ENCODE assay signal across 22 cellular contexts in genomic region chr13:45702088-45702487, GRCh38. TPM values are rescaled to one million over a fixed set of nuclear protein-coding genes. Genes with fewer than 3 reads are reported as not detected.
DNase-seq lines count a peak whose midpoint lies in the region; ATAC-seq and TF ChIP-seq lines count a peak whose summit lies in the region.
"Had no signal": no experiment of that assay in that cellular context is flagged by ENCODE, and none has a peak within 500 bp of the region (broad histone marks: within the 10 kb centered on the region; RNA-seq: fewer than 3 reads in every experiment).

Gene CBY2 (plus strand): TSS chr13:45702320. CDS start chr13:45702391, 71 bp downstream.

- DNase-seq in right atrium auricular region (ENCODE audit: low spot score) (peak; percentile 16), Right ventricle myocardium inferior (ENCODE audit: missing footprints) (no peak), HFFc6 (no peak), HT-29 (ENCODE audit: low spot score) (no peak), NCI-H446 (lab: John Stamatoyannopoulos, UW) (no peak)
- DNase-seq in activated CD4-positive, alpha-beta memory T cell treated with anti-CD3 and anti-CD28 coated beads, Interleukin-2, amount 10 ng/mL, durations not matched to agents 7 days and 5 days: no peak
- DNase-seq: activated CD4-positive, alpha-beta T cell treated with anti-CD3 and anti-CD28 coated beads, Interleukin-2, amount 50 U/mL, for 4 hours; adrenal gland; DMS 273 treated with DMSO at 0.1 percent for 48 hours; glutamatergic neuron; KBM-7; NCI-H1694; NCI-H226; NCI-H82; nephron progenitor cell; PC-3; sigmoid colon had no signal

- POLR2A ChIA-PET in activated CD4-positive, alpha-beta memory T cell treated with anti-CD3 and anti-CD28 coated beads, Interleukin-2, amount 10 ng/mL, durations not matched to agents 7 days and 5 days (lab: Charles Lee): no interaction called here

- H3K36me3 ChIP-seq in right atrium auricular region: no peaks in the 10 kb centered on the region
- H3K36me3 ChIP-seq: adrenal gland, sigmoid colon had no signal

- no peak for ATAC-seq in Right ventricle myocardium inferior
- ATAC-seq: GM23338, PC-3 had no signal

- H3K4me3 ChIP-seq in right atrium auricular region: no peak within 1 kb of the TSS
- H3K4me3 ChIP-seq: adrenal gland, GM23338, sigmoid colon had no signal

- H3K4me3 Mint-ChIP-seq in activated CD4-positive, alpha-beta memory T cell treated with anti-CD3 and anti-CD28 coated beads, Interleukin-2, amount 10 ng/mL, durations not matched to agents 7 days and 5 days: no peak within 1 kb of the TSS
- H3K4me3 Mint-ChIP-seq in HFFc6: no peak within 1 kb of the TSS
- H3K4me3 Mint-ChIP-seq: GM23338, nephron progenitor cell had no signal

- H3K27me3 Mint-ChIP-seq in activated CD4-positive, alpha-beta memory T cell treated with anti-CD3 and anti-CD28 coated beads, Interleukin-2, amount 10 ng/mL, durations not matched to agents 7 days and 5 days: no peaks in the 10 kb centered on the region
- H3K27me3 Mint-ChIP-seq in HFFc6 (ENCODE audit: insufficient read depth): peaks cover 5% of the 10 kb centered on the region; the same call in 1 of the 2 replicates

- H3K27ac Mint-ChIP-seq in activated CD4-positive, alpha-beta memory T cell treated with anti-CD3 and anti-CD28 coated beads, Interleukin-2, amount 10 ng/mL, durations not matched to agents 7 days and 5 days: peak within 1 kb of the TSS; percentile 23
- H3K27ac Mint-ChIP-seq in HFFc6: no peak within 1 kb of the TSS
- H3K27ac Mint-ChIP-seq: GM23338, nephron progenitor cell had no signal

- H3K4me1 Mint-ChIP-seq in activated CD4-positive, alpha-beta memory T cell treated with anti-CD3 and anti-CD28 coated beads, Interleukin-2, amount 10 ng/mL, durations not matched to agents 7 days and 5 days: peaks cover 17% of the 10 kb centered on the region
- no peaks in the 10 kb centered on the region for H3K4me1 Mint-ChIP-seq in HFFc6 (ENCODE audit: low read depth)

- H3K4me1 ChIP-seq in right atrium auricular region: no peaks in the 10 kb centered on the region
- H3K4me1 ChIP-seq: adrenal gland, sigmoid colon had no signal

- intact Hi-C loops in Right ventricle myocardium inferior (cut with DNase I): no loop called here

- in situ Hi-C loops in GM18951 (cut with MboI; ENCODE audit: low sequenced_read_pairs, unreplicated experiment): no loop called here

- H3K27ac ChIP-seq in right atrium auricular region: no peak within 1 kb of the TSS
- H3K27ac ChIP-seq: adrenal gland, C4-2B, sigmoid colon had no signal

- TF ChIP-seq CTCF in right atrium auricular region (IDR thresholded peaks at IDR 0.05): no peak
- TF ChIP-seq CTCF in HFFc6 (IDR thresholded peaks at IDR 0.05): no peak

- TF ChIP-seq POLR2A in GM18951 (IDR thresholded peaks at IDR 0.05; ENCODE audit: extremely low read depth, insufficient read depth, insufficient read length): peak; percentile 40

- no peaks in the 10 kb centered on the region for H3K9me3 ChIP-seq in right atrium auricular region
- H3K9me3 ChIP-seq: adrenal gland, sigmoid colon had no signal

- no peaks in the 10 kb centered on the region for H3K36me3 Mint-ChIP-seq in activated CD4-positive, alpha-beta memory T cell treated with anti-CD3 and anti-CD28 coated beads, Interleukin-2, amount 10 ng/mL, durations not matched to agents 7 days and 5 days (ENCODE audit: low read depth)
- H3K36me3 Mint-ChIP-seq in HFFc6 (ENCODE audit: low read depth): no peaks in the 10 kb centered on the region

- CTCF ChIA-PET in activated CD4-positive, alpha-beta memory T cell treated with anti-CD3 and anti-CD28 coated beads, Interleukin-2, amount 10 ng/mL, durations not matched to agents 7 days and 5 days (lab: Charles Lee): no interaction called here

- H3K9me3 Mint-ChIP-seq in activated CD4-positive, alpha-beta memory T cell treated with anti-CD3 and anti-CD28 coated beads, Interleukin-2, amount 10 ng/mL, durations not matched to agents 7 days and 5 days: no peaks in the 10 kb centered on the region
- H3K9me3 Mint-ChIP-seq in HFFc6: no peaks in the 10 kb centered on the region
- H3K9me3 Mint-ChIP-seq: GM23338, nephron progenitor cell had no signal

- H3K27me3 ChIP-seq in right atrium auricular region: no peaks in the 10 kb centered on the region
- H3K27me3 ChIP-seq: adrenal gland, sigmoid colon had no signal

RNA-seq across cellular contexts. Expression of gene CBY2, which starts in this region (rescaled TPM):
- total RNA-seq in right atrium auricular region (not detected), Right ventricle myocardium inferior (not detected)
- not detected for total RNA-seq in activated CD4-positive, alpha-beta memory T cell treated with anti-CD3 and anti-CD28 coated beads, Interleukin-2, amount 10 ng/mL, durations not matched to agents 7 days and 5 days
- not detected for total RNA-seq in HFFc6 (2021; fragmentation: NEBNext Ultra II Directional; extraction: Animal tissue kit (Norgen Biotek cat#: 25700))
- not detected in 2 replicates for total RNA-seq in HT-29 (2014; rRNA removed; shearing (Covaris generic))
- total RNA-seq: adrenal gland, bronchial epithelial cell, mesenteric fat pad, PC-3, sigmoid colon had no signal

Comparison
In these comparisons a context has a peak if more than half of its experiments do, and no peak if none do; other contexts are left out.
1. Peak in DNase-seq in right atrium auricular region; RNA of the gene not detected or under 1 TPM.